1 cellular context compared by ENCODE assay signal in the genomic region with DNA sequence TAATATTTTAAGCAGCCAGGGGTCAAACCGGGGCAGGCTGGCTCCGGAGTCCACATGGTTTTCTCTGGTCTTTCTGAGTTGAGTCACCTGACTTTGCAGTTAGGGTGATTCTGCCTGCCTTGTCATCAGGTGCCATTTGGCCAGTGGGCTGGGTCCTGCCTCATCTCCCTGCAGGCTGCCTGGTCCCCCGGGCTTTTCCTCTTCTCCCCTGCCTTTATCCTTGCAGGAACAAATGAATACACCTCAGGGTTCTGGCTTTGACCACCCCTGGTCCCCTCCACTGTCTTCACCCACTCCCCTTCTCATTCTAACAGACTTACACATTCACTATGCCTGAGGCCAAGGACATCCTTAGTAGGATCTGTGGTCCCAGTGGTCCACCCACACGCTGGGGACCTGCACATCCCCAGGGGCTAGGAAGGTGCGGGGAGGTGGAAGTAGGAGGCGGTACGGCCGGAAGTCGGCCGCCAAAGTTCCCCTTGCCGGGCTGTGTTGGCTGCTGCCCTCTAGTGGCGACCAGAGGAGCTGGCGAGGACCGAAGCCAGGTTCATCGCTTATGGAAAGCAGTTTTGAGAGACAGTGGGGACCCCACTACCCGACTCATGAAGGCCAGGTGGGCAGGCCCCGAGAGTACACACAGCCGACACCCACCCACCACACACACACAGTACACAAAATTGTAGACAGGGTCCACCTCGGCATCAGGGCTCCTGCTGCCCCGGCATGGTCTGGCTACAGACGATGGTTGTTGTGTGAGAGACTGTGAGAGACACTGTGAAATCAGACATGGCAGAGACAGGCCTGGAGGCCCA.
TF ChIP-seq lines count a peak whose summit lies in the region.

No MANE protein-coding gene starts in this region.

TF ChIP-seq in GM12878, 131 proteins besides CTCF, POLR2A, EP300 and RAD21 (continued from another document):
- TF ChIP-seq, protein P1, sequence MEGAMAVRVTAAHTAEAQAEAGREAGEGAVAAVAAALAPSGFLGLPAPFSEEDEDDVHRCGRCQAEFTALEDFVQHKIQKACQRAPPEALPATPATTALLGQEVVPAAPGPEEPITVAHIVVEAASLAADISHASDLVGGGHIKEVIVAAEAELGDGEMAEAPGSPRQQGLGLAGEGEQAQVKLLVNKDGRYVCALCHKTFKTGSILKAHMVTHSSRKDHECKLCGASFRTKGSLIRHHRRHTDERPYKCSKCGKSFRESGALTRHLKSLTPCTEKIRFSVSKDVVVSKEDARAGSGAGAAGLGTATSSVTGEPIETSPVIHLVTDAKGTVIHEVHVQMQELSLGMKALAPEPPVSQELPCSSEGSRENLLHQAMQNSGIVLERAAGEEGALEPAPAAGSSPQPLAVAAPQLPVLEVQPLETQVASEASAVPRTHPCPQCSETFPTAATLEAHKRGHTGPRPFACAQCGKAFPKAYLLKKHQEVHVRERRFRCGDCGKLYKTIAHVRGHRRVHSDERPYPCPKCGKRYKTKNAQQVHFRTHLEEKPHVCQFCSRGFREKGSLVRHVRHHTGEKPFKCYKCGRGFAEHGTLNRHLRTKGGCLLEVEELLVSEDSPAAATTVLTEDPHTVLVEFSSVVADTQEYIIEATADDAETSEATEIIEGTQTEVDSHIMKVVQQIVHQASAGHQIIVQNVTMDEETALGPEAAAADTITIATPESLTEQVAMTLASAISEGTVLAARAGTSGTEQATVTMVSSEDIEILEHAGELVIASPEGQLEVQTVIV (IDR thresholded peaks at IDR 0.05; ENCODE audit: borderline replicate concordance, partially characterized antibody): peak; percentile 12
- TF ChIP-seq, protein P2, sequence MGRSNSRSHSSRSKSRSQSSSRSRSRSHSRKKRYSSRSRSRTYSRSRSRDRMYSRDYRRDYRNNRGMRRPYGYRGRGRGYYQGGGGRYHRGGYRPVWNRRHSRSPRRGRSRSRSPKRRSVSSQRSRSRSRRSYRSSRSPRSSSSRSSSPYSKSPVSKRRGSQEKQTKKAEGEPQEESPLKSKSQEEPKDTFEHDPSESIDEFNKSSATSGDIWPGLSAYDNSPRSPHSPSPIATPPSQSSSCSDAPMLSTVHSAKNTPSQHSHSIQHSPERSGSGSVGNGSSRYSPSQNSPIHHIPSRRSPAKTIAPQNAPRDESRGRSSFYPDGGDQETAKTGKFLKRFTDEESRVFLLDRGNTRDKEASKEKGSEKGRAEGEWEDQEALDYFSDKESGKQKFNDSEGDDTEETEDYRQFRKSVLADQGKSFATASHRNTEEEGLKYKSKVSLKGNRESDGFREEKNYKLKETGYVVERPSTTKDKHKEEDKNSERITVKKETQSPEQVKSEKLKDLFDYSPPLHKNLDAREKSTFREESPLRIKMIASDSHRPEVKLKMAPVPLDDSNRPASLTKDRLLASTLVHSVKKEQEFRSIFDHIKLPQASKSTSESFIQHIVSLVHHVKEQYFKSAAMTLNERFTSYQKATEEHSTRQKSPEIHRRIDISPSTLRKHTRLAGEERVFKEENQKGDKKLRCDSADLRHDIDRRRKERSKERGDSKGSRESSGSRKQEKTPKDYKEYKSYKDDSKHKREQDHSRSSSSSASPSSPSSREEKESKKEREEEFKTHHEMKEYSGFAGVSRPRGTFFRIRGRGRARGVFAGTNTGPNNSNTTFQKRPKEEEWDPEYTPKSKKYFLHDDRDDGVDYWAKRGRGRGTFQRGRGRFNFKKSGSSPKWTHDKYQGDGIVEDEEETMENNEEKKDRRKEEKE (IDR thresholded peaks at IDR 0.05): no peak
- TF ChIP-seq NFIC (IDR thresholded peaks at IDR 0.05; ENCODE audit: low read depth, low read length) (no peak), ZNF207 (IDR thresholded peaks at IDR 0.05; ENCODE audit: borderline replicate concordance) (0 out of 2 replicates have a peak, but pooled peaks have one; percentile 25), BACH1 (IDR thresholded peaks at IDR 0.05; ENCODE audit: borderline replicate concordance) (no peak), NFYA (IDR thresholded peaks at IDR 0.05; ENCODE audit: borderline replicate concordance, low read depth, low read length) (no peak), CBFB (IDR thresholded peaks at IDR 0.05; ENCODE audit: low read depth) (no peak), RFX5 (IDR thresholded peaks at IDR 0.05; ENCODE audit: low read depth, low read length) (no peak), MXI1 (IDR thresholded peaks at IDR 0.05; ENCODE audit: low read depth, low read length) (peak; percentile 65), ASH2L (IDR thresholded peaks at IDR 0.05; ENCODE audit: borderline replicate concordance, low read depth) (no peak), RAD51 (IDR thresholded peaks at IDR 0.05) (no peak; the same call in 1 of the 2 replicates), ZNF274 (IDR thresholded peaks at IDR 0.05; ENCODE audit: insufficient read depth, insufficient read length) (no peak), EED (IDR thresholded peaks at IDR 0.05; ENCODE audit: low read depth) (no peak), MEF2A (IDR thresholded peaks at IDR 0.05; ENCODE audit: insufficient read depth, low read depth, low read length) (no peak), EGR1 (IDR thresholded peaks at IDR 0.05; ENCODE audit: borderline replicate concordance in 1 of 2, low read depth in 2 of 2, low read length in 2 of 2) (0 out of 3 replicates have a peak, but pooled peaks of 1 of the 2 experiments have one; percentile 37)
- TF ChIP-seq, protein P3, sequence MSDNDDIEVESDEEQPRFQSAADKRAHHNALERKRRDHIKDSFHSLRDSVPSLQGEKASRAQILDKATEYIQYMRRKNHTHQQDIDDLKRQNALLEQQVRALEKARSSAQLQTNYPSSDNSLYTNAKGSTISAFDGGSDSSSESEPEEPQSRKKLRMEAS (IDR thresholded peaks at IDR 0.05; ENCODE audit: low read depth, low read length): 0 out of 2 replicates have a peak, but pooled peaks have one; percentile 28
- TF ChIP-seq, protein P4, sequence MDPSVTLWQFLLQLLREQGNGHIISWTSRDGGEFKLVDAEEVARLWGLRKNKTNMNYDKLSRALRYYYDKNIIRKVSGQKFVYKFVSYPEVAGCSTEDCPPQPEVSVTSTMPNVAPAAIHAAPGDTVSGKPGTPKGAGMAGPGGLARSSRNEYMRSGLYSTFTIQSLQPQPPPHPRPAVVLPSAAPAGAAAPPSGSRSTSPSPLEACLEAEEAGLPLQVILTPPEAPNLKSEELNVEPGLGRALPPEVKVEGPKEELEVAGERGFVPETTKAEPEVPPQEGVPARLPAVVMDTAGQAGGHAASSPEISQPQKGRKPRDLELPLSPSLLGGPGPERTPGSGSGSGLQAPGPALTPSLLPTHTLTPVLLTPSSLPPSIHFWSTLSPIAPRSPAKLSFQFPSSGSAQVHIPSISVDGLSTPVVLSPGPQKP (IDR thresholded peaks at IDR 0.05; ENCODE audit: low read depth, low read length): peak; percentile 85
- TF ChIP-seq, protein P5, sequence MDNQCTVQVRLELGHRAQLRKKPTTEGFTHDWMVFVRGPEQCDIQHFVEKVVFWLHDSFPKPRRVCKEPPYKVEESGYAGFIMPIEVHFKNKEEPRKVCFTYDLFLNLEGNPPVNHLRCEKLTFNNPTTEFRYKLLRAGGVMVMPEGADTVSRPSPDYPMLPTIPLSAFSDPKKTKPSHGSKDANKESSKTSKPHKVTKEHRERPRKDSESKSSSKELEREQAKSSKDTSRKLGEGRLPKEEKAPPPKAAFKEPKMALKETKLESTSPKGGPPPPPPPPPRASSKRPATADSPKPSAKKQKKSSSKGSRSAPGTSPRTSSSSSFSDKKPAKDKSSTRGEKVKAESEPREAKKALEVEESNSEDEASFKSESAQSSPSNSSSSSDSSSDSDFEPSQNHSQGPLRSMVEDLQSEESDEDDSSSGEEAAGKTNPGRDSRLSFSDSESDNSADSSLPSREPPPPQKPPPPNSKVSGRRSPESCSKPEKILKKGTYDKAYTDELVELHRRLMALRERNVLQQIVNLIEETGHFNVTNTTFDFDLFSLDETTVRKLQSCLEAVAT (IDR thresholded peaks at IDR 0.05): 0 out of 2 replicates have a peak, but pooled peaks have one; percentile 32
- TF ChIP-seq, protein P6, sequence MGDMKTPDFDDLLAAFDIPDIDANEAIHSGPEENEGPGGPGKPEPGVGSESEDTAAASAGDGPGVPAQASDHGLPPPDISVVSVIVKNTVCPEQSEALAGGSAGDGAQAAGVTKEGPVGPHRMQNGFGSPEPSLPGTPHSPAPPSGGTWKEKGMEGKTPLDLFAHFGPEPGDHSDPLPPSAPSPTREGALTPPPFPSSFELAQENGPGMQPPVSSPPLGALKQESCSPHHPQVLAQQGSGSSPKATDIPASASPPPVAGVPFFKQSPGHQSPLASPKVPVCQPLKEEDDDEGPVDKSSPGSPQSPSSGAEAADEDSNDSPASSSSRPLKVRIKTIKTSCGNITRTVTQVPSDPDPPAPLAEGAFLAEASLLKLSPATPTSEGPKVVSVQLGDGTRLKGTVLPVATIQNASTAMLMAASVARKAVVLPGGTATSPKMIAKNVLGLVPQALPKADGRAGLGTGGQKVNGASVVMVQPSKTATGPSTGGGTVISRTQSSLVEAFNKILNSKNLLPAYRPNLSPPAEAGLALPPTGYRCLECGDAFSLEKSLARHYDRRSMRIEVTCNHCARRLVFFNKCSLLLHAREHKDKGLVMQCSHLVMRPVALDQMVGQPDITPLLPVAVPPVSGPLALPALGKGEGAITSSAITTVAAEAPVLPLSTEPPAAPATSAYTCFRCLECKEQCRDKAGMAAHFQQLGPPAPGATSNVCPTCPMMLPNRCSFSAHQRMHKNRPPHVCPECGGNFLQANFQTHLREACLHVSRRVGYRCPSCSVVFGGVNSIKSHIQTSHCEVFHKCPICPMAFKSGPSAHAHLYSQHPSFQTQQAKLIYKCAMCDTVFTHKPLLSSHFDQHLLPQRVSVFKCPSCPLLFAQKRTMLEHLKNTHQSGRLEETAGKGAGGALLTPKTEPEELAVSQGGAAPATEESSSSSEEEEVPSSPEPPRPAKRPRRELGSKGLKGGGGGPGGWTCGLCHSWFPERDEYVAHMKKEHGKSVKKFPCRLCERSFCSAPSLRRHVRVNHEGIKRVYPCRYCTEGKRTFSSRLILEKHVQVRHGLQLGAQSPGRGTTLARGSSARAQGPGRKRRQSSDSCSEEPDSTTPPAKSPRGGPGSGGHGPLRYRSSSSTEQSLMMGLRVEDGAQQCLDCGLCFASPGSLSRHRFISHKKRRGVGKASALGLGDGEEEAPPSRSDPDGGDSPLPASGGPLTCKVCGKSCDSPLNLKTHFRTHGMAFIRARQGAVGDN (IDR thresholded peaks at IDR 0.05): no peak
- TF ChIP-seq, protein P7, sequence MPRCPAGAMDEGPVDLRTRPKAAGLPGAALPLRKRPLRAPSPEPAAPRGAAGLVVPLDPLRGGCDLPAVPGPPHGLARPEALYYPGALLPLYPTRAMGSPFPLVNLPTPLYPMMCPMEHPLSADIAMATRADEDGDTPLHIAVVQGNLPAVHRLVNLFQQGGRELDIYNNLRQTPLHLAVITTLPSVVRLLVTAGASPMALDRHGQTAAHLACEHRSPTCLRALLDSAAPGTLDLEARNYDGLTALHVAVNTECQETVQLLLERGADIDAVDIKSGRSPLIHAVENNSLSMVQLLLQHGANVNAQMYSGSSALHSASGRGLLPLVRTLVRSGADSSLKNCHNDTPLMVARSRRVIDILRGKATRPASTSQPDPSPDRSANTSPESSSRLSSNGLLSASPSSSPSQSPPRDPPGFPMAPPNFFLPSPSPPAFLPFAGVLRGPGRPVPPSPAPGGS (IDR thresholded peaks at IDR 0.05; ENCODE audit: borderline replicate concordance, insufficient read depth, low read depth, low read length, poor library complexity, severe bottlenecking): no peak
- TF ChIP-seq, protein P8, sequence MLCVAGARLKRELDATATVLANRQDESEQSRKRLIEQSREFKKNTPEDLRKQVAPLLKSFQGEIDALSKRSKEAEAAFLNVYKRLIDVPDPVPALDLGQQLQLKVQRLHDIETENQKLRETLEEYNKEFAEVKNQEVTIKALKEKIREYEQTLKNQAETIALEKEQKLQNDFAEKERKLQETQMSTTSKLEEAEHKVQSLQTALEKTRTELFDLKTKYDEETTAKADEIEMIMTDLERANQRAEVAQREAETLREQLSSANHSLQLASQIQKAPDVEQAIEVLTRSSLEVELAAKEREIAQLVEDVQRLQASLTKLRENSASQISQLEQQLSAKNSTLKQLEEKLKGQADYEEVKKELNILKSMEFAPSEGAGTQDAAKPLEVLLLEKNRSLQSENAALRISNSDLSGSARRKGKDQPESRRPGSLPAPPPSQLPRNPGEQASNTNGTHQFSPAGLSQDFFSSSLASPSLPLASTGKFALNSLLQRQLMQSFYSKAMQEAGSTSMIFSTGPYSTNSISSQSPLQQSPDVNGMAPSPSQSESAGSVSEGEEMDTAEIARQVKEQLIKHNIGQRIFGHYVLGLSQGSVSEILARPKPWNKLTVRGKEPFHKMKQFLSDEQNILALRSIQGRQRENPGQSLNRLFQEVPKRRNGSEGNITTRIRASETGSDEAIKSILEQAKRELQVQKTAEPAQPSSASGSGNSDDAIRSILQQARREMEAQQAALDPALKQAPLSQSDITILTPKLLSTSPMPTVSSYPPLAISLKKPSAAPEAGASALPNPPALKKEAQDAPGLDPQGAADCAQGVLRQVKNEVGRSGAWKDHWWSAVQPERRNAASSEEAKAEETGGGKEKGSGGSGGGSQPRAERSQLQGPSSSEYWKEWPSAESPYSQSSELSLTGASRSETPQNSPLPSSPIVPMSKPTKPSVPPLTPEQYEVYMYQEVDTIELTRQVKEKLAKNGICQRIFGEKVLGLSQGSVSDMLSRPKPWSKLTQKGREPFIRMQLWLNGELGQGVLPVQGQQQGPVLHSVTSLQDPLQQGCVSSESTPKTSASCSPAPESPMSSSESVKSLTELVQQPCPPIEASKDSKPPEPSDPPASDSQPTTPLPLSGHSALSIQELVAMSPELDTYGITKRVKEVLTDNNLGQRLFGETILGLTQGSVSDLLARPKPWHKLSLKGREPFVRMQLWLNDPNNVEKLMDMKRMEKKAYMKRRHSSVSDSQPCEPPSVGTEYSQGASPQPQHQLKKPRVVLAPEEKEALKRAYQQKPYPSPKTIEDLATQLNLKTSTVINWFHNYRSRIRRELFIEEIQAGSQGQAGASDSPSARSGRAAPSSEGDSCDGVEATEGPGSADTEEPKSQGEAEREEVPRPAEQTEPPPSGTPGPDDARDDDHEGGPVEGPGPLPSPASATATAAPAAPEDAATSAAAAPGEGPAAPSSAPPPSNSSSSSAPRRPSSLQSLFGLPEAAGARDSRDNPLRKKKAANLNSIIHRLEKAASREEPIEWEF (IDR thresholded peaks at IDR 0.05; ENCODE audit: insufficient replicate concordance, low read depth, low read length): no peak
- TF ChIP-seq, protein P9, sequence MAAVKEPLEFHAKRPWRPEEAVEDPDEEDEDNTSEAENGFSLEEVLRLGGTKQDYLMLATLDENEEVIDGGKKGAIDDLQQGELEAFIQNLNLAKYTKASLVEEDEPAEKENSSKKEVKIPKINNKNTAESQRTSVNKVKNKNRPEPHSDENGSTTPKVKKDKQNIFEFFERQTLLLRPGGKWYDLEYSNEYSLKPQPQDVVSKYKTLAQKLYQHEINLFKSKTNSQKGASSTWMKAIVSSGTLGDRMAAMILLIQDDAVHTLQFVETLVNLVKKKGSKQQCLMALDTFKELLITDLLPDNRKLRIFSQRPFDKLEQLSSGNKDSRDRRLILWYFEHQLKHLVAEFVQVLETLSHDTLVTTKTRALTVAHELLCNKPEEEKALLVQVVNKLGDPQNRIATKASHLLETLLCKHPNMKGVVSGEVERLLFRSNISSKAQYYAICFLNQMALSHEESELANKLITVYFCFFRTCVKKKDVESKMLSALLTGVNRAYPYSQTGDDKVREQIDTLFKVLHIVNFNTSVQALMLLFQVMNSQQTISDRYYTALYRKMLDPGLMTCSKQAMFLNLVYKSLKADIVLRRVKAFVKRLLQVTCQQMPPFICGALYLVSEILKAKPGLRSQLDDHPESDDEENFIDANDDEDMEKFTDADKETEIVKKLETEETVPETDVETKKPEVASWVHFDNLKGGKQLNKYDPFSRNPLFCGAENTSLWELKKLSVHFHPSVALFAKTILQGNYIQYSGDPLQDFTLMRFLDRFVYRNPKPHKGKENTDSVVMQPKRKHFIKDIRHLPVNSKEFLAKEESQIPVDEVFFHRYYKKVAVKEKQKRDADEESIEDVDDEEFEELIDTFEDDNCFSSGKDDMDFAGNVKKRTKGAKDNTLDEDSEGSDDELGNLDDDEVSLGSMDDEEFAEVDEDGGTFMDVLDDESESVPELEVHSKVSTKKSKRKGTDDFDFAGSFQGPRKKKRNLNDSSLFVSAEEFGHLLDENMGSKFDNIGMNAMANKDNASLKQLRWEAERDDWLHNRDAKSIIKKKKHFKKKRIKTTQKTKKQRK (IDR thresholded peaks at IDR 0.05; ENCODE audit: low read depth, low read length): no peak
